Comparison of ENCODE assay signal across 8 cellular contexts in the genomic region with DNA sequence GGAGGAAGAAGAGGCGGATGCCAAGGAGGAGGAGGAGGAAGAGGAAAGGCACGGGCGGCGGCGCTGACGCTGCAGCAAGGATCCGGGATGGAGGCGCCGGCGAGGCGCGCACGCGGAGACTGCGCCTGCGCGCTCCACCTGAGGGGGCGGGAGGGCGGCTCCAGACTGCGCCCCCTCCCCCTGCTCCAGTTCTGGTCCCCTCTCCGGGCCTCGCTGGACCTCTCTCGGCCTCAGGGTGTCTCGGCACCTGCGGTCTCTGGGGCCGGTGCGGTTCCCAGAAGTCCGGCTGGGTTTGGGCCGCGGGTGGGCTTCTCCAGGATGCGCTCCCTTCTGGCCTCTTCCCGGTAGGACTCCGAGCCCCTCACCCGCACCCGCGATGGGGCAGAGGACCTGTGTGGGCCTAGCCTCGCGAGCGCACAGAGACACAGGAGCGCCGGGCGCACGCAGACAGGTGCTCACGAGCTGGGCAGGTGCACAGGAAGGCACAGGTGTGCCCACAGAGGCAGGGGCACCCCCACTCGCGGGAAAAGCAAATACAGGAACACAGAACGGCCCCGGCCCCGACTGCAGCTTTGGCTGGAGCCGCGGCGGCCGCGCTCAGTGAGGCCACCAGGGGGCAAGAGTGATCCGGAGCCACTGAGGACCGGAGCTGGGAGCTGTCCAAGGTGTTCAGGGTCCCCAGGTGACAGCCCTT. TPM values are rescaled to one million over a fixed set of nuclear protein-coding genes. Genes with fewer than 3 reads are reported as not detected.
A peak's percentile ranks its signal among the peaks of the same experiment; 100 is the strongest.
DNase-seq lines count a peak whose midpoint lies in the region; ATAC-seq and TF ChIP-seq lines count a peak whose summit lies in the region.

NPDC1 (minus strand) TSS at position 84 of the 694 bp plus-strand sequence. CDS start 188 bp downstream, outside the sequence.

- DNase-seq in Ammon's horn (ENCODE audit: low spot score), result peak; percentile 75
- DNase-seq in H9, result peak; percentile 91
- DNase-seq in NCI-H510A (lab: John Stamatoyannopoulos, UW), result peak; percentile 61
- peak; percentile 69 for DNase-seq in activated CD4-positive, alpha-beta T cell treated with anti-CD3 and anti-CD28 coated beads, Interleukin-2, amount 50 U/mL, for 24 hours (ENCODE audit: low read depth in 1 of 2, low spot score in 1 of 2)
- peak; percentile 89 for DNase-seq in dermis blood vessel endothelial cell
- peak; percentile 58 for DNase-seq in stimulated activated CD4-positive, alpha-beta T cell treated with anti-CD3 and anti-CD28 coated beads, Interleukin-2, amount 100 ng/mL, for 4 hours (ENCODE audit: low read depth)

- TF ChIP-seq CTCF in H9 (conservative IDR thresholded peaks at IDR 0.05), result peak; percentile 92
- TF ChIP-seq CTCF in liver (IDR thresholded peaks at IDR 0.05; ENCODE audit: low read depth, low read length, missing input control), result peak; percentile 75

- H2AFZ ChIP-seq in H9 (ENCODE audit: low read length), result no peak within 1 kb of the TSS

- no peak within 1 kb of the TSS for H2BK12ac ChIP-seq in H9 (ENCODE audit: insufficient read length, low read depth, low read length)

- no peak for ATAC-seq in GM21528 (IDR thresholded peaks at IDR 0.05; ENCODE audit: low FRiP score, unreplicated experiment)

- no peaks in the 10 kb centered on the region for H3K36me3 ChIP-seq in liver (ENCODE audit: control insufficient read depth in 4 of 4, insufficient read depth in 3 of 4, low read depth in 1 of 4, low read length in 3 of 4)

- WGBS in H9 (ENCODE audit: extremely low coverage, insufficient read length, low lambda C conversion rate), result no CpG with 5 or more reads among the region's 56 CpGs
- 3% methylated on average over 56 of the region's 56 CpGs for WGBS in liver

- H4K91ac ChIP-seq in H9 (ENCODE audit: insufficient read length, low read depth, low read length), result no peak within 1 kb of the TSS

- H3K9ac ChIP-seq in H9 (ENCODE audit: extremely low read depth, insufficient read length, low read length) (no peak within 1 kb of the TSS), liver (ENCODE audit: low read depth in 1 of 2, low read length in 2 of 2) (no peak within 1 kb of the TSS)

- no peak within 1 kb of the TSS for H4K8ac ChIP-seq in H9 (replicated peaks; ENCODE audit: insufficient read length, low read depth, low read length)

- no peak within 1 kb of the TSS for H3K18ac ChIP-seq in H9 (ENCODE audit: insufficient read length, low read depth, low read length)

- H3K27ac ChIP-seq in H9 (ENCODE audit: insufficient read length, low read depth, low read length) (no peak within 1 kb of the TSS), liver (ENCODE audit: low read depth in 1 of 2, low read length in 2 of 2) (peak within 1 kb of the TSS; percentile 4 to 27)

- no peaks in the 10 kb centered on the region for H3K36me3 Mint-ChIP-seq in H9 (ENCODE audit: insufficient read depth in 1 of 3, low read depth in 3 of 3)

- H3K79me2 ChIP-seq in H9 (ENCODE audit: insufficient read depth, low read length), result peaks cover 2% of the 10 kb centered on the region; the same call in 1 of the 2 replicates

- no peaks in the 10 kb centered on the region for H3K9me3 Mint-ChIP-seq in H9

- H2BK20ac ChIP-seq in H9 (ENCODE audit: low read depth, low read length, poor library complexity, severe bottlenecking), result no peak within 1 kb of the TSS

- H2AK5ac ChIP-seq in H9 (ENCODE audit: insufficient read length, low read length), result no peak within 1 kb of the TSS

- H3K27me3 ChIP-seq in H9 (ENCODE audit: insufficient read depth, low read length), result peaks cover 6% of the 10 kb centered on the region; the same call in 1 of the 2 replicates
- peaks cover 6 to 17% (median 8%) of the 10 kb centered on the region in 4 donors for H3K27me3 ChIP-seq in liver (ENCODE audit: control insufficient read depth in 4 of 4, insufficient read depth in 4 of 4, low read length in 3 of 4)

- H4K20me1 ChIP-seq in H9 (ENCODE audit: control insufficient read depth, insufficient read depth, insufficient read length), result no peaks in the 10 kb centered on the region

- H3K23ac ChIP-seq in H9 (ENCODE audit: insufficient read length, low read depth, low read length), result no peak within 1 kb of the TSS

- H3K4me3 Mint-ChIP-seq in H9, result peak within 1 kb of the TSS; percentile 71 to 86

- H3K23me2 ChIP-seq in H9 (ENCODE audit: insufficient read length, low read depth, low read length, poor library complexity, severe bottlenecking), result peaks cover 11% of the 10 kb centered on the region

- peaks cover 5 to 10% of the 10 kb centered on the region in 2 experiments for H3K4me1 Mint-ChIP-seq in H9

- peaks cover 52% of the 10 kb centered on the region for H3K27me3 Mint-ChIP-seq in H9 (ENCODE audit: low read depth)

- H2BK120ac ChIP-seq in H9 (ENCODE audit: low read depth, low read length, poor library complexity, severe bottlenecking), result no peak within 1 kb of the TSS

- peak; percentile 79 to 85 for TF ChIP-seq RAD21 in liver (IDR thresholded peaks at IDR 0.05)

- H3K4me1 ChIP-seq in H9 (ENCODE audit: insufficient read depth, low read length) (no peaks in the 10 kb centered on the region), liver (ENCODE audit: control insufficient read depth in 4 of 4, insufficient read depth in 4 of 4, low read length in 3 of 4) (peaks cover 0 to 36% (median 4%) of the 10 kb centered on the region in 4 donors)

- H3T11ph ChIP-seq in H9 (ENCODE audit: low read length), result no peak within 1 kb of the TSS

- no peaks in the 10 kb centered on the region for H3K79me1 ChIP-seq in H9 (ENCODE audit: insufficient read depth, low read depth, low read length, poor library complexity, severe bottlenecking)

- H3K4me3 ChIP-seq in liver (ENCODE audit: low read depth in 1 of 3, low read length in 3 of 3), result peak within 1 kb of the TSS in 1 of 3 donors; percentile 54

- no peak within 1 kb of the TSS for H2BK15ac ChIP-seq in H9 (ENCODE audit: low read depth, low read length)

- no peak within 1 kb of the TSS for H2BK5ac ChIP-seq in H9 (ENCODE audit: insufficient read length, low read length)

- no peak within 1 kb of the TSS for H3K27ac Mint-ChIP-seq in H9

- no peaks in the 10 kb centered on the region for H3K9me3 ChIP-seq in H9 (ENCODE audit: control insufficient read depth, low read depth, low read length)
- no peaks in the 10 kb centered on the region for H3K9me3 ChIP-seq in liver (ENCODE audit: control insufficient read depth in 4 of 4, low read length in 3 of 4)

- H3K4ac ChIP-seq in H9 (ENCODE audit: low read depth, low read length), result no peak within 1 kb of the TSS

- H3K4me2 ChIP-seq in H9 (ENCODE audit: insufficient read depth, insufficient read length, low read length), result peak within 1 kb of the TSS; percentile 58

- H4K5ac ChIP-seq in H9 (ENCODE audit: insufficient read length, low read depth, low read length), result no peak within 1 kb of the TSS

- no peak within 1 kb of the TSS for H3K14ac ChIP-seq in H9 (ENCODE audit: insufficient read depth, low read length)

- no peak within 1 kb of the TSS for H3K56ac ChIP-seq in H9 (ENCODE audit: insufficient read length, low read depth, low read length)

TF ChIP-seq in liver, 16 proteins besides CTCF, POLR2A, EP300 and RAD21:
- TF ChIP-seq REST (IDR thresholded peaks at IDR 0.05) (peak; percentile 96), TAF1 (conservative IDR thresholded peaks at IDR 0.05) (no peak)

RNA-seq across cellular contexts. Expression of gene NPDC1, which starts in this region (rescaled TPM):
- total RNA-seq in H9 (2021), result 51.8 and 57.6 TPM in 2 replicates
- total RNA-seq in dermis blood vessel endothelial cell, result 39.7 and 46.8 TPM in 2 replicates
- 1 to 10 TPM; 2.7 to 5.6 TPM for total RNA-seq in liver
- polyA plus RNA-seq in liver, result 10 to 100 TPM in 1 of 2 donors, 1 to 10 TPM in 1; 9.0 to 14.5 TPM
